ENCODE assay signal across 14 cellular contexts in genomic region chr11:107785401-107785800, GRCh38.
DNase-seq lines count a peak whose midpoint lies in the region; ATAC-seq lines count a peak whose summit lies in the region.
"Had no signal": no experiment of that assay in that cellular context is flagged by ENCODE, and none has a peak within 500 bp of the region (broad histone marks: within the 10 kb centered on the region; RNA-seq: fewer than 3 reads in every experiment).

No MANE protein-coding gene starts in this region.

- H3K9me3 Mint-ChIP-seq in activated T-cell treated with anti-CD3 and anti-CD28 coated beads, Interleukin-2, amount 50 U/mL, for 72 hours: no peaks in the 10 kb centered on the region
- H3K9me3 Mint-ChIP-seq: CD4-positive, CD25-positive, alpha-beta regulatory T cell had no signal

- ATAC-seq in GM18868 (IDR thresholded peaks at IDR 0.05; ENCODE audit: unreplicated experiment): peak; percentile 68
- peak; percentile 90 to 94 for ATAC-seq in activated T-cell treated with anti-CD3 and anti-CD28 coated beads, Interleukin-2, amount 50 U/mL, for 72 hours (replicated peaks in 1 of 2)
- no peak for ATAC-seq in GM19395 (IDR thresholded peaks at IDR 0.05; ENCODE audit: unreplicated experiment)
- no peak for ATAC-seq in GM18520 (IDR thresholded peaks at IDR 0.05; ENCODE audit: unreplicated experiment)
- ATAC-seq: mucosa of descending colon had no signal

- DNase-seq in A172 (ENCODE audit: low spot score) (peak; percentile 1), mesenchymal stem cell (peak; percentile 22), H4 (ENCODE audit: low spot score) (no peak), NOMO-1 treated with dmso at 0.1 percent for 144 hours (lab: John Stamatoyannopoulos, UW; ENCODE audit: unreplicated experiment) (no peak)
- DNase-seq in activated T-cell treated with anti-CD3 and anti-CD28 coated beads, Interleukin-2, amount 50 U/mL, for 72 hours: peak; percentile 40 to 50
- DNase-seq: CD4-positive, CD25-positive, alpha-beta regulatory T cell; mucosa of descending colon; NCI-H1092 treated with DMSO at 0.1 percent for 48 hours; NCI-H526 treated with DMSO at 0.1 percent for 48 hours; retina had no signal

- no peak overlapping the region for H2AK5ac ChIP-seq in mesenchymal stem cell (ENCODE audit: low read length, severe bottlenecking)

- H3K4ac ChIP-seq in mesenchymal stem cell (ENCODE audit: low read depth in 1 of 2, low read length in 2 of 2): no peak overlapping the region

- no peaks in the 10 kb centered on the region for H3K79me1 ChIP-seq in mesenchymal stem cell (replicated peaks; ENCODE audit: low read length, poor library complexity, severe bottlenecking)

- no peak overlapping the region for H2BK5ac ChIP-seq in mesenchymal stem cell (ENCODE audit: low read depth, low read length, poor library complexity, severe bottlenecking)

- H3K27ac Mint-ChIP-seq in activated T-cell treated with anti-CD3 and anti-CD28 coated beads, Interleukin-2, amount 50 U/mL, for 72 hours: no peak overlapping the region

- 68% methylated on average over 4 of the region's 5 CpGs for WGBS in mesenchymal stem cell

- H3K4me3 Mint-ChIP-seq in activated T-cell treated with anti-CD3 and anti-CD28 coated beads, Interleukin-2, amount 50 U/mL, for 72 hours: peak overlapping the region in 1 of 2 donors; percentile 7
- H3K4me3 Mint-ChIP-seq: CD4-positive, CD25-positive, alpha-beta regulatory T cell had no signal

- no peak overlapping the region for H3K18ac ChIP-seq in mesenchymal stem cell (ENCODE audit: low read depth in 1 of 2, low read length in 2 of 2)

- peak overlapping the region; percentile 22 for H3K9ac ChIP-seq in mesenchymal stem cell (ENCODE audit: low read length)

- H3K14ac ChIP-seq in mesenchymal stem cell (ENCODE audit: low read length in 2 of 2): no peak overlapping the region

- H3K36me3 ChIP-seq in mesenchymal stem cell (ENCODE audit: control insufficient read depth in 1 of 2, insufficient read depth in 2 of 2, low read depth in 1 of 2, low read length in 2 of 2): peaks cover 0 to 6% of the 10 kb centered on the region in 2 experiments
- H3K36me3 ChIP-seq: SJSA1 had no signal

- no peak overlapping the region for H2AFZ ChIP-seq in mesenchymal stem cell (ENCODE audit: low read depth, low read length)

- no peaks in the 10 kb centered on the region for H3K27me3 ChIP-seq in mesenchymal stem cell (ENCODE audit: control insufficient read depth in 1 of 2, insufficient read depth in 1 of 2, low read length in 2 of 2)
- H3K27me3 ChIP-seq: SJSA1 had no signal

- H4K8ac ChIP-seq in mesenchymal stem cell (ENCODE audit: low read length): no peak overlapping the region

- H3K27me3 Mint-ChIP-seq in activated T-cell treated with anti-CD3 and anti-CD28 coated beads, Interleukin-2, amount 50 U/mL, for 72 hours (ENCODE audit: low read depth): no peaks in the 10 kb centered on the region

- no peak overlapping the region for H3K4me2 ChIP-seq in mesenchymal stem cell (ENCODE audit: low read length, poor library complexity, severe bottlenecking)

- no peak overlapping the region for H3K4me3 ChIP-seq in mesenchymal stem cell (ENCODE audit: insufficient read depth in 1 of 2, low read depth in 1 of 2, low read length in 2 of 2)
- H3K4me3 ChIP-seq: mucosa of descending colon, SJSA1 had no signal

- H2BK12ac ChIP-seq in mesenchymal stem cell (ENCODE audit: low read length in 2 of 2): no peak overlapping the region

- H2BK120ac ChIP-seq in mesenchymal stem cell (ENCODE audit: low read depth, low read length): no peak overlapping the region

- H3K27ac ChIP-seq in mesenchymal stem cell (ENCODE audit: low read length, poor library complexity, severe bottlenecking): no peak overlapping the region
- H3K27ac ChIP-seq: SJSA1 had no signal

- H3K4me1 Mint-ChIP-seq in activated T-cell treated with anti-CD3 and anti-CD28 coated beads, Interleukin-2, amount 50 U/mL, for 72 hours (ENCODE audit: low read depth): peaks cover 11% of the 10 kb centered on the region
- H3K4me1 Mint-ChIP-seq: CD4-positive, CD25-positive, alpha-beta regulatory T cell had no signal

- H3K9me3 ChIP-seq in mesenchymal stem cell (ENCODE audit: control insufficient read depth, low read length): no peaks in the 10 kb centered on the region
- H3K9me3 ChIP-seq: mucosa of descending colon, SJSA1 had no signal

- peaks cover 0 to 2% of the 10 kb centered on the region in 2 donors for H3K36me3 Mint-ChIP-seq in activated T-cell treated with anti-CD3 and anti-CD28 coated beads, Interleukin-2, amount 50 U/mL, for 72 hours (ENCODE audit: insufficient read depth in 2 of 2)
- H3K36me3 Mint-ChIP-seq: CD4-positive, CD25-positive, alpha-beta regulatory T cell had no signal

- no peak overlapping the region for H3K23ac ChIP-seq in mesenchymal stem cell (ENCODE audit: low read length in 2 of 2)

- H2BK15ac ChIP-seq in mesenchymal stem cell (ENCODE audit: low read depth, poor library complexity, severe bottlenecking): no peak overlapping the region

- peaks cover 2% of the 10 kb centered on the region for H3K4me1 ChIP-seq in mesenchymal stem cell (ENCODE audit: control insufficient read depth, insufficient read depth, low read depth, low read length)
- H3K4me1 ChIP-seq: SJSA1 had no signal

- H4K91ac ChIP-seq in mesenchymal stem cell (ENCODE audit: low read length): no peak overlapping the region

Comparison
In these comparisons a context has a peak if more than half of its experiments do, and no peak if none do; other contexts are left out.
1. DNase-seq: peak in A172 (single experiment), activated T-cell treated with anti-CD3 and anti-CD28 coated beads, Interleukin-2, amount 50 U/mL, for 72 hours (2 of 2) and mesenchymal stem cell (single experiment); none in H4 (single experiment) and NOMO-1 treated with dmso at 0.1 percent for 144 hours (single experiment).
2. ATAC-seq: peak in GM18868 (single experiment) and activated T-cell treated with anti-CD3 and anti-CD28 coated beads, Interleukin-2, amount 50 U/mL, for 72 hours (2 of 2); none in GM19395 (single experiment) and GM18520 (single experiment).